In genomic region chr6:129490551-129491245, GRCh38 we compare ENCODE assay signal across 8 cellular contexts.
DNase-seq lines count a peak whose midpoint lies in the region; ATAC-seq and TF ChIP-seq lines count a peak whose summit lies in the region.

No MANE protein-coding gene starts in this region.

- peak overlapping the region; percentile 1; the same call in 1 of the 2 replicates for H3K4me3 ChIP-seq in AG09309 (ENCODE audit: control insufficient read depth, low read depth, low read length)
- H3K4me3 ChIP-seq in SU-DHL-6 (ENCODE audit: insufficient read depth, low read length, poor library complexity, severe bottlenecking), result peak overlapping the region; percentile 21

- peak overlapping the region; percentile 99 for H2AFZ ChIP-seq in SU-DHL-6 (ENCODE audit: low read depth, low read length, severe bottlenecking)

- no peak overlapping the region for H3K27ac ChIP-seq in SU-DHL-6 (ENCODE audit: low read depth, low read length)

- H3F3A ChIP-seq in SU-DHL-6 (ENCODE audit: insufficient read depth), result no peaks in the 10 kb centered on the region

- no peak overlapping the region for H3K9ac ChIP-seq in SU-DHL-6 (ENCODE audit: low read length)

- H3K79me2 ChIP-seq in SU-DHL-6 (ENCODE audit: insufficient read depth, low read length), result no peaks in the 10 kb centered on the region

- TF ChIP-seq CTCF in AG09309 (IDR thresholded peaks at IDR 0.05; ENCODE audit: control insufficient read depth, insufficient read depth, low read depth, low read length, missing control alignments) (no peak), SU-DHL-6 (IDR thresholded peaks at IDR 0.05; ENCODE audit: insufficient read depth, low read length, poor library complexity, severe bottlenecking) (no peak)

- no peaks in the 10 kb centered on the region for H3K36me3 ChIP-seq in SU-DHL-6 (ENCODE audit: low read length)

- no peaks in the 10 kb centered on the region for H4K20me1 ChIP-seq in SU-DHL-6 (ENCODE audit: low read depth, low read length)

- ATAC-seq in HG03439 (IDR thresholded peaks at IDR 0.05; ENCODE audit: unreplicated experiment), result peak; percentile 89

- H3K9me3 ChIP-seq in SU-DHL-6 (ENCODE audit: insufficient read depth, low read length), result no peaks in the 10 kb centered on the region

- no peaks in the 10 kb centered on the region for H3K27me3 ChIP-seq in SU-DHL-6 (ENCODE audit: low read length)

- peak; percentile 91 for DNase-seq in AG09309 (ENCODE audit: low read depth)
- DNase-seq in GM19240 (ENCODE audit: insufficient read length, low spot score), result peak; percentile 38
- DNase-seq in amniotic stem cell (lab: John Stamatoyannopoulos, UW), result peak; percentile 90
- peak; percentile 63 for DNase-seq in iPS-NIHi7 (ENCODE audit: extremely low spot score)
- DNase-seq in stimulated activated CD4-positive, alpha-beta T cell treated with anti-CD3 and anti-CD28 coated beads, Interleukin-2, amount 100 ng/mL, for 24 hours, result peak; percentile 42 to 66
- no peak for DNase-seq in ureter (ENCODE audit: low spot score)

- peak overlapping the region; percentile 53 for H3K4me2 ChIP-seq in SU-DHL-6 (ENCODE audit: low read depth, low read length, poor library complexity, severe bottlenecking)

- H3K9me2 ChIP-seq in SU-DHL-6 (replicated peaks; ENCODE audit: insufficient read depth, low read length), result no peaks in the 10 kb centered on the region
